Comparison of ENCODE assay signal across 1 cellular context in genomic region chr22:28885939-28886338, GRCh38.
TF ChIP-seq lines count a peak whose summit lies in the region.

No MANE protein-coding gene starts in this region.

TF ChIP-seq in HepG2, 621 proteins besides CTCF, POLR2A, EP300 and RAD21 (continues in another document):
- TF ChIP-seq, protein P1, sequence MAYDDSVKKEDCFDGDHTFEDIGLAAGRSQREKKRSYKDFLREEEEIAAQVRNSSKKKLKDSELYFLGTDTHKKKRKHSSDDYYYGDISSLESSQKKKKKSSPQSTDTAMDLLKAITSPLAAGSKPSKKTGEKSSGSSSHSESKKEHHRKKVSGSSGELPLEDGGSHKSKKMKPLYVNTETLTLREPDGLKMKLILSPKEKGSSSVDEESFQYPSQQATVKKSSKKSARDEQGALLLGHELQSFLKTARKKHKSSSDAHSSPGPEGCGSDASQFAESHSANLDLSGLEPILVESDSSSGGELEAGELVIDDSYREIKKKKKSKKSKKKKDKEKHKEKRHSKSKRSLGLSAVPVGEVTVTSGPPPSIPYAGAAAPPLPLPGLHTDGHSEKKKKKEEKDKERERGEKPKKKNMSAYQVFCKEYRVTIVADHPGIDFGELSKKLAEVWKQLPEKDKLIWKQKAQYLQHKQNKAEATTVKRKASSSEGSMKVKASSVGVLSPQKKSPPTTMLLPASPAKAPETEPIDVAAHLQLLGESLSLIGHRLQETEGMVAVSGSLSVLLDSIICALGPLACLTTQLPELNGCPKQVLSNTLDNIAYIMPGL (CRISPR knock-in tag; IDR thresholded peaks at IDR 0.05; ENCODE audit: borderline replicate concordance in 1 of 2, low read depth in 1 of 2), result 0 out of 4 replicates have a peak, but pooled peaks of 1 of the 2 experiments have one; percentile 41
- TF ChIP-seq IKZF5 (CRISPR knock-in tag; IDR thresholded peaks at IDR 0.05), result peak; percentile 53; the same call in 1 of the 2 replicates
- TF ChIP-seq, protein P2, sequence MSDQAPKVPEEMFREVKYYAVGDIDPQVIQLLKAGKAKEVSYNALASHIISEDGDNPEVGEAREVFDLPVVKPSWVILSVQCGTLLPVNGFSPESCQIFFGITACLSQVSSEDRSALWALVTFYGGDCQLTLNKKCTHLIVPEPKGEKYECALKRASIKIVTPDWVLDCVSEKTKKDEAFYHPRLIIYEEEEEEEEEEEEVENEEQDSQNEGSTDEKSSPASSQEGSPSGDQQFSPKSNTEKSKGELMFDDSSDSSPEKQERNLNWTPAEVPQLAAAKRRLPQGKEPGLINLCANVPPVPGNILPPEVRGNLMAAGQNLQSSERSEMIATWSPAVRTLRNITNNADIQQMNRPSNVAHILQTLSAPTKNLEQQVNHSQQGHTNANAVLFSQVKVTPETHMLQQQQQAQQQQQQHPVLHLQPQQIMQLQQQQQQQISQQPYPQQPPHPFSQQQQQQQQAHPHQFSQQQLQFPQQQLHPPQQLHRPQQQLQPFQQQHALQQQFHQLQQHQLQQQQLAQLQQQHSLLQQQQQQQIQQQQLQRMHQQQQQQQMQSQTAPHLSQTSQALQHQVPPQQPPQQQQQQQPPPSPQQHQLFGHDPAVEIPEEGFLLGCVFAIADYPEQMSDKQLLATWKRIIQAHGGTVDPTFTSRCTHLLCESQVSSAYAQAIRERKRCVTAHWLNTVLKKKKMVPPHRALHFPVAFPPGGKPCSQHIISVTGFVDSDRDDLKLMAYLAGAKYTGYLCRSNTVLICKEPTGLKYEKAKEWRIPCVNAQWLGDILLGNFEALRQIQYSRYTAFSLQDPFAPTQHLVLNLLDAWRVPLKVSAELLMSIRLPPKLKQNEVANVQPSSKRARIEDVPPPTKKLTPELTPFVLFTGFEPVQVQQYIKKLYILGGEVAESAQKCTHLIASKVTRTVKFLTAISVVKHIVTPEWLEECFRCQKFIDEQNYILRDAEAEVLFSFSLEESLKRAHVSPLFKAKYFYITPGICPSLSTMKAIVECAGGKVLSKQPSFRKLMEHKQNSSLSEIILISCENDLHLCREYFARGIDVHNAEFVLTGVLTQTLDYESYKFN (CRISPR knock-in tag; conservative IDR thresholded peaks at IDR 0.05), result peak; percentile 53
- no peak for TF ChIP-seq HNRNPK (IDR thresholded peaks at IDR 0.05; ENCODE audit: low read depth, low read length, poor library complexity, severe bottlenecking)
- peak; percentile 44; the same call in 1 of the 2 replicates for TF ChIP-seq KMT2A (CRISPR knock-in tag; IDR thresholded peaks at IDR 0.05)
- peak; percentile 57; the same call in 1 of the 2 replicates for TF ChIP-seq TGIF2 (CRISPR knock-in tag; IDR thresholded peaks at IDR 0.05)
- TF ChIP-seq ZNF546 (CRISPR knock-in tag; conservative IDR thresholded peaks at IDR 0.05), result no peak
- peak; percentile 49; the same call in 1 of the 2 replicates for TF ChIP-seq ZNF362 (CRISPR knock-in tag; IDR thresholded peaks at IDR 0.05; ENCODE audit: borderline replicate concordance)
- TF ChIP-seq GATAD2A (CRISPR knock-in tag; IDR thresholded peaks at IDR 0.05), result peak; percentile 50
- TF ChIP-seq PITX1 (CRISPR knock-in tag; IDR thresholded peaks at IDR 0.05), result 0 out of 2 replicates have a peak, but pooled peaks have one; percentile 23
- TF ChIP-seq, protein P3, sequence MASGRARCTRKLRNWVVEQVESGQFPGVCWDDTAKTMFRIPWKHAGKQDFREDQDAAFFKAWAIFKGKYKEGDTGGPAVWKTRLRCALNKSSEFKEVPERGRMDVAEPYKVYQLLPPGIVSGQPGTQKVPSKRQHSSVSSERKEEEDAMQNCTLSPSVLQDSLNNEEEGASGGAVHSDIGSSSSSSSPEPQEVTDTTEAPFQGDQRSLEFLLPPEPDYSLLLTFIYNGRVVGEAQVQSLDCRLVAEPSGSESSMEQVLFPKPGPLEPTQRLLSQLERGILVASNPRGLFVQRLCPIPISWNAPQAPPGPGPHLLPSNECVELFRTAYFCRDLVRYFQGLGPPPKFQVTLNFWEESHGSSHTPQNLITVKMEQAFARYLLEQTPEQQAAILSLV (CRISPR knock-in tag; IDR thresholded peaks at IDR 0.05; ENCODE audit: borderline replicate concordance), result no peak
- no peak for TF ChIP-seq MTA1 (CRISPR knock-in tag; IDR thresholded peaks at IDR 0.05; ENCODE audit: borderline replicate concordance)
- peak; percentile 28; the same call in 1 of the 2 replicates for TF ChIP-seq SOX5 (CRISPR knock-in tag; IDR thresholded peaks at IDR 0.05; ENCODE audit: borderline replicate concordance)
- TF ChIP-seq SIN3A (IDR thresholded peaks at IDR 0.05; ENCODE audit: borderline replicate concordance, low read depth, low read length), result peak; percentile 82
- TF ChIP-seq ZNF317 (CRISPR knock-in tag; IDR thresholded peaks at IDR 0.05), result 0 out of 2 replicates have a peak, but pooled peaks have one; percentile 36
- TF ChIP-seq ZSCAN22 (CRISPR knock-in tag; IDR thresholded peaks at IDR 0.05), result no peak
- no peak for TF ChIP-seq KLF15 (CRISPR knock-in tag; IDR thresholded peaks at IDR 0.05; ENCODE audit: borderline replicate concordance)
- peak; percentile 47; the same call in 1 of the 2 replicates for TF ChIP-seq CREM (IDR thresholded peaks at IDR 0.05)
- no peak for TF ChIP-seq CREM (CRISPR knock-in tag; IDR thresholded peaks at IDR 0.05)
- TF ChIP-seq SALL1 (CRISPR knock-in tag; IDR thresholded peaks at IDR 0.05), result peak; percentile 43; the same call in 1 of the 2 replicates
- TF ChIP-seq RXRB (CRISPR knock-in tag; IDR thresholded peaks at IDR 0.05; ENCODE audit: borderline replicate concordance), result peak; percentile 17; the same call in 1 of the 2 replicates
- peak; percentile 34; the same call in 1 of the 2 replicates for TF ChIP-seq ARID5B (CRISPR knock-in tag; IDR thresholded peaks at IDR 0.05)
- TF ChIP-seq ZNF615 (CRISPR knock-in tag; IDR thresholded peaks at IDR 0.05; ENCODE audit: borderline replicate concordance), result no peak
- peak; percentile 72 for TF ChIP-seq FOXA3 (CRISPR knock-in tag; IDR thresholded peaks at IDR 0.05)
- TF ChIP-seq HNF4A (CRISPR knock-in tag; IDR thresholded peaks at IDR 0.05), result peak; percentile 50; the same call in 1 of the 2 replicates
- TF ChIP-seq BRD4 (CRISPR knock-in tag; IDR thresholded peaks at IDR 0.05), result no peak
- peak; percentile 53 for TF ChIP-seq TEAD3 (CRISPR knock-in tag; optimal IDR thresholded peaks at IDR 0.05; ENCODE audit: borderline replicate concordance)
- peak; percentile 56; the same call in 1 of the 2 replicates for TF ChIP-seq MED1 (CRISPR knock-in tag; IDR thresholded peaks at IDR 0.05)
- 0 out of 2 replicates have a peak, but pooled peaks have one; percentile 8 for TF ChIP-seq ZFX (CRISPR knock-in tag; IDR thresholded peaks at IDR 0.05; ENCODE audit: low read depth)
- TF ChIP-seq FOXP1 (IDR thresholded peaks at IDR 0.05), result no peak
- TF ChIP-seq FOXP1 (CRISPR knock-in tag; IDR thresholded peaks at IDR 0.05), result peak; percentile 45; the same call in 1 of the 2 replicates
- TF ChIP-seq ZNF646 (CRISPR knock-in tag; IDR thresholded peaks at IDR 0.05), result 0 out of 2 replicates have a peak, but pooled peaks have one; percentile 65
- TF ChIP-seq DRAP1 (CRISPR knock-in tag; IDR thresholded peaks at IDR 0.05), result 0 out of 2 replicates have a peak, but pooled peaks have one; percentile 25
- 0 out of 2 replicates have a peak, but pooled peaks have one; percentile 42 for TF ChIP-seq IRF2 (CRISPR knock-in tag; IDR thresholded peaks at IDR 0.05)
- no peak for TF ChIP-seq FOXA1 (IDR thresholded peaks at IDR 0.05)
- TF ChIP-seq FOXA1 (CRISPR knock-in tag; IDR thresholded peaks at IDR 0.05), result peak; percentile 81
- TF ChIP-seq, protein P4, sequence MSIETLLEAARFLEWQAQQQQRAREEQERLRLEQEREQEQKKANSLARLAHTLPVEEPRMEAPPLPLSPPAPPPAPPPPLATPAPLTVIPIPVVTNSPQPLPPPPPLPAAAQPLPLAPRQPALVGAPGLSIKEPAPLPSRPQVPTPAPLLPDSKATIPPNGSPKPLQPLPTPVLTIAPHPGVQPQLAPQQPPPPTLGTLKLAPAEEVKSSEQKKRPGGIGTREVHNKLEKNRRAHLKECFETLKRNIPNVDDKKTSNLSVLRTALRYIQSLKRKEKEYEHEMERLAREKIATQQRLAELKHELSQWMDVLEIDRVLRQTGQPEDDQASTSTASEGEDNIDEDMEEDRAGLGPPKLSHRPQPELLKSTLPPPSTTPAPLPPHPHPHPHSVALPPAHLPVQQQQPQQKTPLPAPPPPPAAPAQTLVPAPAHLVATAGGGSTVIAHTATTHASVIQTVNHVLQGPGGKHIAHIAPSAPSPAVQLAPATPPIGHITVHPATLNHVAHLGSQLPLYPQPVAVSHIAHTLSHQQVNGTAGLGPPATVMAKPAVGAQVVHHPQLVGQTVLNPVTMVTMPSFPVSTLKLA (IDR thresholded peaks at IDR 0.05), result 0 out of 2 replicates have a peak, but pooled peaks have one; percentile 7
